10 cellular contexts compared by ENCODE assay signal in the genomic region with DNA sequence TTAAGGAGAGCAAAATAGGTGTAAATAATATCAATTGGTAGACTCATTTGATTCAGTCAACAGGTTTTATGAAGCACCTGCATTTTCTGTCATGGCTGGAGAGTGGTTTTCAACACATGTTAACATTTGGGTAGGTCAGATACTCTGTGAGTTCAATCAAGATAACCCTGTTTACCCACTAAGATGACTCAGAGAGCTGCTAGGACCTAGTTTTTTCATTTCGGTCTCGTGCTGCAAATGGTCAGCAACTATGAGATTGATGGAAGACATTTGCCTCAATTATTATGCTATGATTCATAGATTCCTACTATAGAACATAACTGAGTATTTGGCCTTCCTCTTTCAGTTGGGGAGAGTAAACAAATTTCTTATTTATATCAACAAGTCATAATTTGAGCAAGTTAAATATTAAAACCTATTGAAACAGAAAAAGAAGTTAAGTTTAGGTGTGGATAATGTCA.
DNase-seq lines count a peak whose midpoint lies in the region; ATAC-seq and TF ChIP-seq lines count a peak whose summit lies in the region.
"Had no signal": no experiment of that assay in that cellular context is flagged by ENCODE, and none has a peak within 500 bp of the region (broad histone marks: within the 10 kb centered on the region; RNA-seq: fewer than 3 reads in every experiment).

No MANE protein-coding gene starts in this region.

- peak overlapping the region; percentile 30; the same call in 1 of the 2 replicates for H3K4ac ChIP-seq in IMR-90 (ENCODE audit: low read depth, low read length)

- no peak overlapping the region for H4K5ac ChIP-seq in IMR-90 (ENCODE audit: low read depth, low read length)

- no peak overlapping the region; the same call in 1 of the 2 replicates for H3K4me2 ChIP-seq in IMR-90 (ENCODE audit: low read depth, low read length)

- peak overlapping the region; percentile 94 for H2BK20ac ChIP-seq in IMR-90 (ENCODE audit: low read depth, low read length)

- no peak overlapping the region for H3K9ac ChIP-seq in IMR-90 (ENCODE audit: low read depth, low read length)

- H3K27me3 ChIP-seq in IMR-90 (ENCODE audit: control insufficient read depth, insufficient read depth, low read length): no peaks in the 10 kb centered on the region
- H3K27me3 ChIP-seq in brain microvascular endothelial cell (replicated peaks): no peaks in the 10 kb centered on the region
- H3K27me3 ChIP-seq in lower lobe of right lung (ENCODE audit: low read depth): no peaks in the 10 kb centered on the region

- CTCF ChIA-PET in IMR-90 (lab: Yijun Ruan, JAX): interaction anchor here (0.6 kb wide), 1 partner anchor 396 kb away, joined by 3 read pairs; no protein-coding TSS in a partner anchor

- H3K14ac ChIP-seq in IMR-90 (replicated peaks; ENCODE audit: low read depth, low read length): peak overlapping the region; percentile 10

- in situ Hi-C loops in IMR-90 (cut with MboI; ENCODE audit: low sequenced_read_pairs): loop anchor here (10.0 kb wide), 1 partner anchor 391 kb away; the partner anchor contains the start of gene CITED2
- in situ Hi-C loops in brain microvascular endothelial cell (cut with HindIII; ENCODE audit: low pct_ligation_motif_present, low sequenced_read_pairs): no loop called here

- H3K56ac ChIP-seq in IMR-90 (ENCODE audit: extremely low read depth, insufficient read depth, low read length): no peak overlapping the region; the same call in 1 of the 2 replicates

- H3K23ac ChIP-seq in IMR-90 (ENCODE audit: low read depth, low read length): no peak overlapping the region

- H3K79me1 ChIP-seq in IMR-90 (ENCODE audit: low read depth in 1 of 2, low read length in 2 of 2): 0 out of 4 replicates have a peak, but pooled peaks cover 0 to 3% of the 10 kb centered on the region in 2 experiments

- intact Hi-C loops in IMR-90 (cut with micrococcal nuclease) (loop anchor here (2.0 kb wide), 1 partner anchor 391 kb away; the partner anchor contains the start of gene CITED2), lower lobe of right lung (cut with DNase I) (no loop called here)

- TF ChIP-seq CTCF in 22Rv1 (IDR thresholded peaks at IDR 0.05): no peak
- TF ChIP-seq CTCF in IMR-90 (conservative IDR thresholded peaks at IDR 0.05; ENCODE audit: low read depth, low read length): no peak
- no peak for TF ChIP-seq CTCF in brain microvascular endothelial cell (IDR thresholded peaks at IDR 0.05; ENCODE audit: low read depth, low read length, missing control alignments)
- TF ChIP-seq CTCF in lower lobe of right lung (IDR thresholded peaks at IDR 0.05): no peak

- 0 out of 2 replicates have a peak, but pooled peaks cover 4% of the 10 kb centered on the region for H3K9me1 ChIP-seq in IMR-90 (ENCODE audit: insufficient read depth, low read length)

- H4K91ac ChIP-seq in IMR-90 (ENCODE audit: insufficient read depth, low read depth, low read length): no peak overlapping the region

- dilution Hi-C loops in IMR-90 (cut with HindIII; ENCODE audit: low sequenced_read_pairs, unreplicated experiment): no loop called here

- H4K20me1 ChIP-seq in IMR-90 (ENCODE audit: insufficient read depth, low read length): no peaks in the 10 kb centered on the region

- peak overlapping the region; percentile 46; the same call in 1 of the 3 replicates for H2BK15ac ChIP-seq in IMR-90 (ENCODE audit: low read depth, low read length)

- H2AFZ ChIP-seq in IMR-90 (replicated peaks; ENCODE audit: low read length, poor library complexity): no peak overlapping the region

- H2BK5ac ChIP-seq in IMR-90 (ENCODE audit: low read depth, low read length, poor library complexity, severe bottlenecking): peak overlapping the region; percentile 94

- TF ChIP-seq POLR2A in IMR-90 (IDR thresholded peaks at IDR 0.05; ENCODE audit: low read depth, low read length): no peak

- H4K8ac ChIP-seq in IMR-90 (ENCODE audit: low read depth in 2 of 2, low read length in 2 of 2): peak overlapping the region in 1 of 2 experiments; percentile 36; a peak in 3 of 4 replicates

- BruUV-seq in IMR-90 (replicated peaks; lab: Mats Ljungman, UMichigan): no TSS peak

- H2BK120ac ChIP-seq in IMR-90 (ENCODE audit: low read depth, low read length): peak overlapping the region; percentile 82

- H3K36me3 ChIP-seq in IMR-90 (ENCODE audit: control insufficient read depth, insufficient read depth, low read length) (no peaks in the 10 kb centered on the region), brain microvascular endothelial cell (replicated peaks) (no peaks in the 10 kb centered on the region), lower lobe of right lung (no peaks in the 10 kb centered on the region)

- H2AK5ac ChIP-seq in IMR-90 (ENCODE audit: low read depth, low read length): peak overlapping the region; percentile 2; the same call in 1 of the 2 replicates

- H3K27ac ChIP-seq in 22Rv1: peak overlapping the region; percentile 52
- peak overlapping the region; percentile 45; the same call in 1 of the 2 replicates for H3K27ac ChIP-seq in IMR-90 (ENCODE audit: insufficient read depth, low read length)
- peak overlapping the region; percentile 79 for H3K27ac ChIP-seq in brain microvascular endothelial cell
- H3K27ac ChIP-seq in lower lobe of right lung: no peak overlapping the region

- ATAC-seq in IMR-90 (ENCODE audit: low read depth) (peak; percentile 30), lower lobe of right lung (peak; percentile 26 to 81), HG03159 (IDR thresholded peaks at IDR 0.05; ENCODE audit: unreplicated experiment) (no peak)

- no peak for TF ChIP-seq RAD21 in IMR-90 (IDR thresholded peaks at IDR 0.05; ENCODE audit: low read length)

- H3K9me3 ChIP-seq in IMR-90 (ENCODE audit: control insufficient read depth, insufficient read depth, low read length) (no peaks in the 10 kb centered on the region), lower lobe of right lung (no peaks in the 10 kb centered on the region)

- WGBS in IMR-90 (ENCODE audit: extremely low coverage in 2 of 2, insufficient read length in 1 of 2), 2 experiments: no CpG with 5 or more reads among the region's 2 CpGs

- no peak overlapping the region for H3K4me3 ChIP-seq in IMR-90 (ENCODE audit: insufficient read depth, low read depth, low read length)
- H3K4me3 ChIP-seq in brain microvascular endothelial cell (ENCODE audit: low read depth, low read length): no peak overlapping the region
- no peak overlapping the region for H3K4me3 ChIP-seq in lower lobe of right lung

- no peak overlapping the region for H2AK9ac ChIP-seq in IMR-90 (replicated peaks; ENCODE audit: low read depth, low read length, poor library complexity)

- DNase-seq in IMR-90 (peak; percentile 74), brain microvascular endothelial cell (peak; percentile 49), lower lobe of right lung (no peak), KG1 (lab: John Stamatoyannopoulos, UW) (no peak), medulla oblongata (ENCODE audit: extremely low spot score) (no peak), UCSD-AML1 (lab: John Stamatoyannopoulos, UW; ENCODE audit: unreplicated experiment) (no peak)
- DNase-seq: NCI-H1436, SHP77 had no signal

- H3K4me1 ChIP-seq in IMR-90 (ENCODE audit: control insufficient read depth, insufficient read depth, low read length): peaks cover 13% of the 10 kb centered on the region
- H3K4me1 ChIP-seq in lower lobe of right lung: peaks cover 44% of the 10 kb centered on the region

- peak overlapping the region; percentile 63; the same call in 1 of the 2 replicates for H3K18ac ChIP-seq in IMR-90 (ENCODE audit: low read depth, low read length)

- POLR2A ChIA-PET in IMR-90 (lab: Charles Lee; ENCODE audit: unreplicated experiment): no interaction called here

TF ChIP-seq in IMR-90, 13 proteins besides CTCF, POLR2A, EP300 and RAD21:
- TF ChIP-seq NFE2L2 (IDR thresholded peaks at IDR 0.05; ENCODE audit: low read depth, low read length) (no peak), MAFK (IDR thresholded peaks at IDR 0.05; ENCODE audit: low read depth, low read length) (no peak), BHLHE40 (IDR thresholded peaks at IDR 0.05; ENCODE audit: low read depth, low read length) (peak; percentile 97), FOS (IDR thresholded peaks at IDR 0.05; ENCODE audit: low read depth, low read length) (0 out of 2 replicates have a peak, but pooled peaks have one; percentile 22), RCOR1 (IDR thresholded peaks at IDR 0.05; ENCODE audit: insufficient replicate concordance, low read length) (no peak), MXI1 (IDR thresholded peaks at IDR 0.05; ENCODE audit: borderline replicate concordance, low read depth, low read length) (no peak), CHD1 (IDR thresholded peaks at IDR 0.05; ENCODE audit: low read depth, low read length) (no peak), CEBPB (IDR thresholded peaks at IDR 0.05; ENCODE audit: low read depth, low read length) (no peak)
- TF ChIP-seq, protein P1, sequence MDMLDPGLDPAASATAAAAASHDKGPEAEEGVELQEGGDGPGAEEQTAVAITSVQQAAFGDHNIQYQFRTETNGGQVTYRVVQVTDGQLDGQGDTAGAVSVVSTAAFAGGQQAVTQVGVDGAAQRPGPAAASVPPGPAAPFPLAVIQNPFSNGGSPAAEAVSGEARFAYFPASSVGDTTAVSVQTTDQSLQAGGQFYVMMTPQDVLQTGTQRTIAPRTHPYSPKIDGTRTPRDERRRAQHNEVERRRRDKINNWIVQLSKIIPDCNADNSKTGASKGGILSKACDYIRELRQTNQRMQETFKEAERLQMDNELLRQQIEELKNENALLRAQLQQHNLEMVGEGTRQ (IDR thresholded peaks at IDR 0.05; ENCODE audit: low read depth, low read length): no peak
- TF ChIP-seq, protein P2, sequence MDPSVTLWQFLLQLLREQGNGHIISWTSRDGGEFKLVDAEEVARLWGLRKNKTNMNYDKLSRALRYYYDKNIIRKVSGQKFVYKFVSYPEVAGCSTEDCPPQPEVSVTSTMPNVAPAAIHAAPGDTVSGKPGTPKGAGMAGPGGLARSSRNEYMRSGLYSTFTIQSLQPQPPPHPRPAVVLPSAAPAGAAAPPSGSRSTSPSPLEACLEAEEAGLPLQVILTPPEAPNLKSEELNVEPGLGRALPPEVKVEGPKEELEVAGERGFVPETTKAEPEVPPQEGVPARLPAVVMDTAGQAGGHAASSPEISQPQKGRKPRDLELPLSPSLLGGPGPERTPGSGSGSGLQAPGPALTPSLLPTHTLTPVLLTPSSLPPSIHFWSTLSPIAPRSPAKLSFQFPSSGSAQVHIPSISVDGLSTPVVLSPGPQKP (IDR thresholded peaks at IDR 0.05; ENCODE audit: borderline replicate concordance, low read depth, low read length): no peak

Comparison
In these comparisons a context has a peak if more than half of its experiments do, and no peak if none do; other contexts are left out.
1. DNase-seq: peak in IMR-90 (single experiment) and brain microvascular endothelial cell (single experiment); none in lower lobe of right lung (single experiment), KG1 (single experiment), medulla oblongata (single experiment) and UCSD-AML1 (single experiment).